Comparison of ENCODE assay signal across 8 cellular contexts in genomic region chr17:8210761-8211458, GRCh38. TPM values are rescaled to one million over a fixed set of nuclear protein-coding genes. Genes with fewer than 3 reads are reported as not detected.
A peak's percentile ranks its signal among the peaks of the same experiment; 100 is the strongest.
DNase-seq lines count a peak whose midpoint lies in the region; ATAC-seq and TF ChIP-seq lines count a peak whose summit lies in the region.

No MANE protein-coding gene starts in this region.

- H3K4me1 Mint-ChIP-seq in IgD-negative memory B cell, result peaks cover 11 to 14% (median 12%) of the 10 kb centered on the region in 3 donors

- peak overlapping the region; percentile 81 to 99 (median 96) for H3K4me3 Mint-ChIP-seq in IgD-negative memory B cell

- H3K9me3 Mint-ChIP-seq in IgD-negative memory B cell, result no peaks in the 10 kb centered on the region

- peaks cover 6% of the 10 kb centered on the region for H3K4me1 ChIP-seq in mucosa of descending colon (ENCODE audit: low read depth)

- peaks cover 2% of the 10 kb centered on the region for H3K36me3 Mint-ChIP-seq in IgD-negative memory B cell

- H3K27ac Mint-ChIP-seq in IgD-negative memory B cell, result peak overlapping the region; percentile 70 to 97 (median 94)

- peak in 1 of 2 donors; percentile 23 for DNase-seq in cardiac fibroblast (ENCODE audit: low read depth in 2 of 2)
- DNase-seq in mucosa of descending colon, result peak in 2 of 3 donors; percentile 33 to 36
- DNase-seq in NCI-H1105 treated with DMSO at 0.1 percent for 48 hours (lab: John Stamatoyannopoulos, UW), result no peak
- DNase-seq in COLO829 (ENCODE audit: low spot score), result no peak

- intact Hi-C loops in mucosa of descending colon (cut with DNase I, micrococcal nuclease), result no loop called here

- H3K27me3 Mint-ChIP-seq in IgD-negative memory B cell, result no peaks in the 10 kb centered on the region

- H3K4me3 ChIP-seq in GM08714 (ENCODE audit: low read length) (peak overlapping the region; percentile 77; the same call in 1 of the 2 replicates), cardiac fibroblast (replicated peaks in 1 of 2; ENCODE audit: low read depth in 2 of 2, low read length in 2 of 2) (peak overlapping the region; percentile 84 to 86), mucosa of descending colon (peak overlapping the region; percentile 22)

- no peaks in the 10 kb centered on the region for H3K36me3 ChIP-seq in mucosa of descending colon (ENCODE audit: low read depth)

- no peak for TF ChIP-seq CTCF in cardiac fibroblast (IDR thresholded peaks at IDR 0.05; ENCODE audit: low read depth, low read length)
- no peak for TF ChIP-seq CTCF in mucosa of descending colon (IDR thresholded peaks at IDR 0.05)

- ATAC-seq in mucosa of descending colon, result peak; percentile 20
- ATAC-seq in GM18519 (IDR thresholded peaks at IDR 0.05; ENCODE audit: low FRiP score, unreplicated experiment), result no peak
- ATAC-seq in HG02610 (IDR thresholded peaks at IDR 0.05; ENCODE audit: unreplicated experiment), result no peak

- H3K9me3 ChIP-seq in mucosa of descending colon, result no peaks in the 10 kb centered on the region

RNA-seq across cellular contexts. Expression of gene AURKB, which starts 0.5 kb away (rescaled TPM):
- polyA plus RNA-seq in IgD-negative memory B cell, result 0.34 TPM
- total RNA-seq in mucosa of descending colon, result 10 to 100 TPM in 1 of 3 donors, 1 to 10 TPM in 2; 5.2 to 27.3 (median 5.7) TPM

RNA-seq across cellular contexts. Expression of gene BORCS6, which starts 20.9 kb away (rescaled TPM):
- 30.0 TPM for polyA plus RNA-seq in IgD-negative memory B cell
- 10 to 100 TPM; 10.5 to 11.4 (median 11.0) TPM for total RNA-seq in mucosa of descending colon

RNA-seq across cellular contexts. Expression of gene TMEM107, which starts 34.7 kb away (rescaled TPM):
- 35.2 TPM for polyA plus RNA-seq in IgD-negative memory B cell
- 10 to 100 TPM in 1 of 3 donors, 1 to 10 TPM in 2; 8.0 to 19.1 (median 9.6) TPM for total RNA-seq in mucosa of descending colon

RNA-seq across cellular contexts. Expression of gene CTC1, which starts 36.9 kb away (rescaled TPM):
- 35.1 TPM for polyA plus RNA-seq in IgD-negative memory B cell
- 10 to 100 TPM; 35.6 to 59.6 (median 57.7) TPM for total RNA-seq in mucosa of descending colon

RNA-seq across cellular contexts. Expression of gene PFAS, which starts 38.2 kb away (rescaled TPM):
- 15.5 TPM for polyA plus RNA-seq in IgD-negative memory B cell
- 10 to 100 TPM; 18.7 to 31.7 (median 30.1) TPM for total RNA-seq in mucosa of descending colon

Comparison
In these comparisons a context has a peak if more than half of its experiments do, and no peak if none do; other contexts are left out.
1. H3K4me3 ChIP-seq: peak in every context shown above with its lines; median percentile 85 in cardiac fibroblast; 77 in GM08714; 22 in mucosa of descending colon.
2. DNase-seq: peak in mucosa of descending colon (2 of 3); none in NCI-H1105 treated with DMSO at 0.1 percent for 48 hours (single experiment) and COLO829 (single experiment).